Comparison of ENCODE assay signal across 15 cellular contexts in genomic region chr7:37540917-37541316, GRCh38.
"Had no signal": no experiment of that assay in that cellular context is flagged by ENCODE, and none has a peak within 500 bp of the region (broad histone marks: within the 10 kb centered on the region; RNA-seq: fewer than 3 reads in every experiment).

No MANE protein-coding gene starts in this region.

- H3K9me3 ChIP-seq: tibial nerve had no signal

- H3K4me3 ChIP-seq: coronary artery, lung, tibial nerve had no signal

- H3K4me2 ChIP-seq: SK-N-SH had no signal

- H3K4me3 Mint-ChIP-seq: activated T-helper 17 cell treated with anti-CD3 and anti-CD28 coated beads, Interleukin-2, amount 50 U/mL, for 72 hours had no signal

- H3K36me3 ChIP-seq: tibial nerve had no signal

- ATAC-seq: activated T-helper 17 cell treated with anti-CD3 and anti-CD28 coated beads, Interleukin-2, amount 50 U/mL, for 72 hours had no signal

- H3K9me3 Mint-ChIP-seq: activated T-helper 17 cell treated with anti-CD3 and anti-CD28 coated beads, Interleukin-2, amount 50 U/mL, for 72 hours had no signal

- DNase-seq: activated CD4-positive, CD25-positive, alpha-beta regulatory T cell treated with anti-CD3 and anti-CD28 coated beads, Interleukin-2, amount 50 U/mL, for 72 hours; activated naive CD4-positive, alpha-beta T cell treated with Interleukin-2 at 50 U/mL for 16 hours; effector CD4-positive, alpha-beta T cell; foreskin fibroblast; left cardiac atrium; midbrain; SK-N-SH; stimulated activated CD4-positive, alpha-beta T cell treated with anti-CD3 and anti-CD28 coated beads, Interleukin-4, amount 100 ng/mL, for 1 hour; stimulated activated naive CD4-positive, alpha-beta T cell; T-helper 1 cell; T1000 had no signal

- H3K9ac ChIP-seq: SK-N-SH had no signal

- H3K27me3 Mint-ChIP-seq: activated T-helper 17 cell treated with anti-CD3 and anti-CD28 coated beads, Interleukin-2, amount 50 U/mL, for 72 hours had no signal

- H3K27ac ChIP-seq: coronary artery, tibial nerve had no signal

- H3K4me1 Mint-ChIP-seq: activated T-helper 17 cell treated with anti-CD3 and anti-CD28 coated beads, Interleukin-2, amount 50 U/mL, for 72 hours had no signal

- H3K27me3 ChIP-seq: tibial nerve had no signal

- H3K27ac Mint-ChIP-seq: activated T-helper 17 cell treated with anti-CD3 and anti-CD28 coated beads, Interleukin-2, amount 50 U/mL, for 72 hours had no signal
